ENCODE assay signal across 20 cellular contexts in genomic region chr6:84432616-84433015, GRCh38.
"Had no signal": no experiment of that assay in that cellular context is flagged by ENCODE, and none has a peak within 500 bp of the region (broad histone marks: within the 10 kb centered on the region; RNA-seq: fewer than 3 reads in every experiment).

No MANE protein-coding gene starts in this region.

- ATAC-seq: activated naive CD4-positive, alpha-beta T cell treated with anti-CD3 and anti-CD28 coated beads, Interleukin-2, amount 50 U/mL, for 72 hours; activated T-cell treated with anti-CD3 and anti-CD28 coated beads, Interleukin-2, amount 50 U/mL, for 72 hours; gastroesophageal sphincter; heart right ventricle; naive thymus-derived CD4-positive, alpha-beta T cell; pancreas; sciatic nerve; upper lobe of right lung had no signal

- H3K9me3 ChIP-seq: gastroesophageal sphincter, heart right ventricle, pancreas, thoracic aorta, upper lobe of right lung had no signal

- H3K36me3 Mint-ChIP-seq: activated naive CD4-positive, alpha-beta T cell treated with anti-CD3 and anti-CD28 coated beads, Interleukin-2, amount 50 U/mL, for 72 hours; brain; naive thymus-derived CD4-positive, alpha-beta T cell had no signal

- H3K27ac ChIP-seq: gastroesophageal sphincter, heart right ventricle, pancreas, thoracic aorta, upper lobe of right lung had no signal

- H3K9me3 Mint-ChIP-seq: activated CD4-positive, alpha-beta T cell treated with anti-CD3 and anti-CD28 coated beads, Interleukin-2, amount 10 ng/mL, durations not matched to agents 7 days and 5 days; brain; endodermal cell had no signal

- H3K4me3 Mint-ChIP-seq: activated CD4-positive, alpha-beta T cell treated with anti-CD3 and anti-CD28 coated beads, Interleukin-2, amount 10 ng/mL, durations not matched to agents 7 days and 5 days; activated T-cell treated with anti-CD3 and anti-CD28 coated beads, Interleukin-2, amount 50 U/mL, for 72 hours; brain; endodermal cell; naive thymus-derived CD4-positive, alpha-beta T cell had no signal

- H3K27me3 Mint-ChIP-seq: activated CD4-positive, alpha-beta T cell treated with anti-CD3 and anti-CD28 coated beads, Interleukin-2, amount 10 ng/mL, durations not matched to agents 7 days and 5 days had no signal

- H3K4me1 Mint-ChIP-seq: activated CD4-positive, alpha-beta T cell treated with anti-CD3 and anti-CD28 coated beads, Interleukin-2, amount 10 ng/mL, durations not matched to agents 7 days and 5 days; brain; naive thymus-derived CD4-positive, alpha-beta T cell had no signal

- DNase-seq: activated CD4-positive, alpha-beta T cell treated with anti-CD3 and anti-CD28 coated beads, Interleukin-2, amount 10 ng/mL, durations not matched to agents 7 days and 5 days; activated CD4-positive, CD25-positive, alpha-beta regulatory T cell; activated CD8-positive, alpha-beta memory T cell treated with anti-CD3 and anti-CD28 coated beads, Interleukin-2, amount 50 U/mL, for 48 hours; activated gamma-delta T cell; activated T-cell treated with anti-CD3 and anti-CD28 coated beads, Interleukin-2, amount 50 U/mL, for 72 hours; dermis blood vessel endothelial cell; endodermal cell; heart right ventricle; islet precursor cell; naive thymus-derived CD4-positive, alpha-beta T cell; pancreas; stimulated activated CD4-positive, alpha-beta T cell treated with anti-CD3 and anti-CD28 coated beads, Interleukin-12 subunit alpha, Interleukin-12 subunit beta, amount 100 ng/mL, for 4 hours; stimulated activated CD4-positive, alpha-beta T cell treated with anti-CD3 and anti-CD28 coated beads, Interleukin-2, amount 100 ng/mL, for 24 hours; SW 1271; upper lobe of right lung had no signal

- H3K4me3 ChIP-seq: gastroesophageal sphincter, heart right ventricle, pancreas, thoracic aorta, upper lobe of right lung had no signal

- H3K36me3 ChIP-seq: gastroesophageal sphincter, heart right ventricle, pancreas, thoracic aorta, upper lobe of right lung had no signal

- H3K4me1 ChIP-seq: gastroesophageal sphincter, heart right ventricle, pancreas, upper lobe of right lung had no signal

- H3K27me3 ChIP-seq: pancreas, upper lobe of right lung had no signal

- H3K27ac Mint-ChIP-seq: activated CD4-positive, alpha-beta T cell treated with anti-CD3 and anti-CD28 coated beads, Interleukin-2, amount 10 ng/mL, durations not matched to agents 7 days and 5 days; activated naive CD4-positive, alpha-beta T cell treated with anti-CD3 and anti-CD28 coated beads, Interleukin-2, amount 50 U/mL, for 72 hours; activated T-cell treated with anti-CD3 and anti-CD28 coated beads, Interleukin-2, amount 50 U/mL, for 72 hours; brain; endodermal cell; naive thymus-derived CD4-positive, alpha-beta T cell had no signal
